14 cellular contexts compared by ENCODE assay signal in the genomic region with DNA sequence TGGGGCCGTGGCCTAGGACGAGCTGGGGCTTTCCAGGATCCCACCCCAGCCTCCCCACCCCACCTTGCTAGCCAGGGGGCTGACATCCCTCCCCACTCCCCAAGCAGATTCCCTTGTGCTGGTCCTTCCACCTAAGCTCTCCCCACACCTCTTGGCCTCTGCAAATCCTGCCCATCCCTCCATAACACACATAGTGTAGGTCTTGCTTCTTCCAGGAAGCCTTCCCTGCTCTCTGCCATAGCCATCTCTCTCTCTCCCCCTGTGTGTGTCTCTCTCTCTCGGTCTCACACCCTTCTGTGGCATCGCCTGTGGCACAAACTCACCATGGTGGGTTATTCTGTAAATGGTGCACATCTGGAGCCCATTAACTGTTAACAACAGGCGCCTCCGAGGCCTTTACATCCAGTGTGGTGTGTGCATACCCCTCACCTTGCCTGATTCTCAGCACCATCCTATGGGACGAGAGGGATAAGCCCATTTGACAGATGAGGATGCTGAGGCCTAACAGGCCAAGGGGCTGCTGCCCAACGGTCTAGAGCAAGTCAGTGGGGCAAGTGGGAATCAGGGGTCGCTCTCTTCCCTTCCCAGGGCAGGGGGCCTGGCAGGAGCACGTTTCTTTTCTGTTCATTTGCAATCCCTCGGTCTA. TPM values are rescaled to one million over a fixed set of nuclear protein-coding genes. Genes with fewer than 3 reads are reported as not detected.
A peak's percentile ranks its signal among the peaks of the same experiment; 100 is the strongest.
DNase-seq lines count a peak whose midpoint lies in the region; ATAC-seq, FAIRE-seq and TF ChIP-seq lines count a peak whose summit lies in the region.
"Had no signal": no experiment of that assay in that cellular context is flagged by ENCODE, and none has a peak within 500 bp of the region (broad histone marks: within the 10 kb centered on the region; RNA-seq: fewer than 3 reads in every experiment).

No MANE protein-coding gene starts in this region.

- BruUV-seq in MCF 10A (replicated peaks; lab: Mats Ljungman, UMichigan): no TSS peak

- TF ChIP-seq CTCF in breast epithelium (IDR thresholded peaks at IDR 0.05) (no peak), MCF 10A (IDR thresholded peaks at IDR 0.05; ENCODE audit: unreplicated experiment) (no peak), coronary artery (IDR thresholded peaks at IDR 0.05) (no peak), neural crest cell (conservative IDR thresholded peaks at IDR 0.05) (no peak)

- POLR2A ChIA-PET in MCF 10A (lab: Yijun Ruan, JAX): interaction anchor here (0.5 to 1.7 kb wide), 5 partner anchors 13 to 366 kb away, joined by 3 to 5 read pairs (median 3); partner anchors contain the start of gene PICK1

- peak overlapping the region; percentile 96 for H3K27ac ChIP-seq in breast epithelium
- H3K27ac ChIP-seq in coronary artery: peak overlapping the region; percentile 40 to 77

- H3K4me1 Mint-ChIP-seq in MCF 10A (ENCODE audit: insufficient read depth, unreplicated experiment) (peaks cover 24% of the 10 kb centered on the region), neural crest cell (peaks cover 81% of the 10 kb centered on the region)
- no peaks in the 10 kb centered on the region for H3K4me1 Mint-ChIP-seq in activated naive CD4-positive, alpha-beta T cell treated with anti-CD3 and anti-CD28 coated beads, Interleukin-2, amount 10 ng/mL, durations not matched to agents 7 days and 5 days

- intact Hi-C loops in breast epithelium (cut with DNase I; ENCODE audit: low total_unique reads) (loop anchor here (10.0 kb wide), 1 partner anchor 50 kb away; the partner anchor contains the start of gene SOX10), MCF 10A (cut with micrococcal nuclease) (no loop called here)

- no peak overlapping the region for H3K4me3 Mint-ChIP-seq in MCF 10A (ENCODE audit: unreplicated experiment)
- peak overlapping the region; percentile 25 for H3K4me3 Mint-ChIP-seq in neural crest cell
- H3K4me3 Mint-ChIP-seq in activated naive CD4-positive, alpha-beta T cell treated with anti-CD3 and anti-CD28 coated beads, Interleukin-2, amount 10 ng/mL, durations not matched to agents 7 days and 5 days: no peak overlapping the region
- H3K4me3 Mint-ChIP-seq: stimulated activated naive CD8-positive, alpha-beta T cell treated with anti-CD3 and anti-CD28 coated beads, Interleukin-15, Interleukin-2, amounts not matched to agents 100 ng/mL and 50 ng/mL, for 24 hours had no signal

- no peak for TF ChIP-seq POLR2A in breast epithelium (IDR thresholded peaks at IDR 0.05)

- no peaks in the 10 kb centered on the region for H3K9me3 Mint-ChIP-seq in MCF 10A (ENCODE audit: unreplicated experiment)
- no peaks in the 10 kb centered on the region for H3K9me3 Mint-ChIP-seq in neural crest cell
- H3K9me3 Mint-ChIP-seq in activated naive CD4-positive, alpha-beta T cell treated with anti-CD3 and anti-CD28 coated beads, Interleukin-2, amount 10 ng/mL, durations not matched to agents 7 days and 5 days: no peaks in the 10 kb centered on the region
- H3K9me3 Mint-ChIP-seq: stimulated activated naive CD8-positive, alpha-beta T cell treated with anti-CD3 and anti-CD28 coated beads, Interleukin-15, Interleukin-2, amounts not matched to agents 100 ng/mL and 50 ng/mL, for 24 hours had no signal

- H3K9me3 ChIP-seq in breast epithelium: no peaks in the 10 kb centered on the region

- no peak for ATAC-seq in HG02623 (IDR thresholded peaks at IDR 0.05; ENCODE audit: unreplicated experiment)

- peak; percentile 13 for FAIRE-seq in urothelium cell line (lab: Jason Lieb, UNC)

- DNase-seq in breast epithelium (ENCODE audit: low spot score in 2 of 2) (no peak), MCF 10A (ENCODE audit: unreplicated experiment) (no peak), coronary artery (ENCODE audit: low spot score) (no peak), neural crest cell (ENCODE audit: low read depth, low spot score) (no peak), urothelium cell line (ENCODE audit: low spot score) (no peak)
- no peak for DNase-seq in activated naive CD4-positive, alpha-beta T cell treated with anti-CD3 and anti-CD28 coated beads, Interleukin-2, amount 10 ng/mL, durations not matched to agents 7 days and 5 days
- DNase-seq in activated CD4-positive, alpha-beta T cell treated with anti-CD3 and anti-CD28 coated beads for 4 hours: no peak
- DNase-seq: MM.1S; NCI-H446; stimulated activated CD4-positive, alpha-beta T cell treated with anti-CD3 and anti-CD28 coated beads, Interleukin-4, amount 100 ng/mL, for 24 hours had no signal

- peaks cover 4% of the 10 kb centered on the region for H3K36me3 Mint-ChIP-seq in MCF 10A (ENCODE audit: insufficient read depth, unreplicated experiment)
- H3K36me3 Mint-ChIP-seq in neural crest cell (ENCODE audit: low read depth): no peaks in the 10 kb centered on the region
- no peaks in the 10 kb centered on the region for H3K36me3 Mint-ChIP-seq in activated naive CD4-positive, alpha-beta T cell treated with anti-CD3 and anti-CD28 coated beads, Interleukin-2, amount 10 ng/mL, durations not matched to agents 7 days and 5 days

- peak overlapping the region in 1 of 3 donors; percentile 28 for H3K4me3 ChIP-seq in breast epithelium
- H3K4me3 ChIP-seq in coronary artery: no peak overlapping the region

- H3K27ac Mint-ChIP-seq in MCF 10A (ENCODE audit: low read depth, unreplicated experiment) (no peak overlapping the region), neural crest cell (ENCODE audit: unreplicated experiment) (peak overlapping the region; percentile 76)
- no peak overlapping the region for H3K27ac Mint-ChIP-seq in activated naive CD4-positive, alpha-beta T cell treated with anti-CD3 and anti-CD28 coated beads, Interleukin-2, amount 10 ng/mL, durations not matched to agents 7 days and 5 days
- H3K27ac Mint-ChIP-seq: stimulated activated naive CD8-positive, alpha-beta T cell treated with anti-CD3 and anti-CD28 coated beads, Interleukin-15, Interleukin-2, amounts not matched to agents 100 ng/mL and 50 ng/mL, for 24 hours had no signal

- H3K36me3 ChIP-seq in breast epithelium: no peaks in the 10 kb centered on the region

- CTCF ChIA-PET in MCF 10A (lab: Yijun Ruan, JAX): interaction anchor here (0.5 to 0.8 kb wide), 2 partner anchors 17 to 374 kb away, joined by 3 read pairs; no protein-coding TSS in a partner anchor
- CTCF ChIA-PET in activated naive CD4-positive, alpha-beta T cell treated with anti-CD3 and anti-CD28 coated beads, Interleukin-2, amount 10 ng/mL, durations not matched to agents 7 days and 5 days (lab: Charles Lee): no interaction called here

- H3K27me3 ChIP-seq in breast epithelium: no peaks in the 10 kb centered on the region

- peaks cover 24 to 40% of the 10 kb centered on the region in 2 donors for H3K4me1 ChIP-seq in breast epithelium

- H3K27me3 Mint-ChIP-seq in MCF 10A (ENCODE audit: insufficient read depth, unreplicated experiment): no peaks in the 10 kb centered on the region
- no peaks in the 10 kb centered on the region for H3K27me3 Mint-ChIP-seq in neural crest cell (ENCODE audit: low read depth)
- H3K27me3 Mint-ChIP-seq in activated naive CD4-positive, alpha-beta T cell treated with anti-CD3 and anti-CD28 coated beads, Interleukin-2, amount 10 ng/mL, durations not matched to agents 7 days and 5 days: peaks cover under 1% of the 10 kb centered on the region
- H3K27me3 Mint-ChIP-seq: stimulated activated naive CD8-positive, alpha-beta T cell treated with anti-CD3 and anti-CD28 coated beads, Interleukin-15, Interleukin-2, amounts not matched to agents 100 ng/mL and 50 ng/mL, for 24 hours had no signal

RNA-seq across cellular contexts. Expression of gene PICK1, which starts 22.2 kb away (rescaled TPM):
- total RNA-seq in breast epithelium (10 to 100 TPM; 42.0 to 61.3 (median 49.9) TPM), MCF 10A (2022) (40.2 and 40.6 TPM in 2 replicates), neural crest cell (20.1 and 24.0 TPM in 2 replicates)

RNA-seq across cellular contexts. Expression of gene SLC16A8, which starts 49.0 kb away (rescaled TPM):
- 1 to 10 TPM in 1 of 3 donors, under 1 TPM in 1, not detected in 1; 0.33 to 1.3 TPM for total RNA-seq in breast epithelium
- not detected in 2 replicates for total RNA-seq in MCF 10A (2022)
- total RNA-seq in neural crest cell: 0.26 TPM in 1 of 2 replicates, not detected in the other
- total RNA-seq: A172, mesenteric fat pad had no signal

RNA-seq across cellular contexts. Expression of gene SOX10, which starts 50.7 kb away (rescaled TPM):
- total RNA-seq in breast epithelium (100 to 1,000 TPM in 1 of 3 donors, 10 to 100 TPM in 1, under 1 TPM in 1; 0.16 to 101 (median 24.9) TPM), MCF 10A (2022) (not detected in 2 replicates), neural crest cell (279 and 293 TPM in 2 replicates)
- total RNA-seq: A172, mesenteric fat pad had no signal
